In genomic region chr4:88390128-88390527, GRCh38 we compare ENCODE assay signal across 8 cellular contexts.
"Had no signal": no experiment of that assay in that cellular context is flagged by ENCODE, and none has a peak within 500 bp of the region (broad histone marks: within the 10 kb centered on the region; RNA-seq: fewer than 3 reads in every experiment).

No MANE protein-coding gene starts in this region.

- H3K27ac ChIP-seq: HL-60 had no signal

- ATAC-seq: HepG2, K562 had no signal

- H3K9me3 Mint-ChIP-seq: IgD-negative memory B cell had no signal

- FAIRE-seq: HepG2, HTR-8/SVneo, K562 had no signal

- H3K27me3 Mint-ChIP-seq: IgD-negative memory B cell had no signal

- H3K27ac Mint-ChIP-seq: IgD-negative memory B cell had no signal

- DNase-seq: IMR-90, KBM-7, KG1 had no signal

- H3K4me3 Mint-ChIP-seq: IgD-negative memory B cell had no signal

- H3K4me3 ChIP-seq: K562 had no signal
